In the genomic region with DNA sequence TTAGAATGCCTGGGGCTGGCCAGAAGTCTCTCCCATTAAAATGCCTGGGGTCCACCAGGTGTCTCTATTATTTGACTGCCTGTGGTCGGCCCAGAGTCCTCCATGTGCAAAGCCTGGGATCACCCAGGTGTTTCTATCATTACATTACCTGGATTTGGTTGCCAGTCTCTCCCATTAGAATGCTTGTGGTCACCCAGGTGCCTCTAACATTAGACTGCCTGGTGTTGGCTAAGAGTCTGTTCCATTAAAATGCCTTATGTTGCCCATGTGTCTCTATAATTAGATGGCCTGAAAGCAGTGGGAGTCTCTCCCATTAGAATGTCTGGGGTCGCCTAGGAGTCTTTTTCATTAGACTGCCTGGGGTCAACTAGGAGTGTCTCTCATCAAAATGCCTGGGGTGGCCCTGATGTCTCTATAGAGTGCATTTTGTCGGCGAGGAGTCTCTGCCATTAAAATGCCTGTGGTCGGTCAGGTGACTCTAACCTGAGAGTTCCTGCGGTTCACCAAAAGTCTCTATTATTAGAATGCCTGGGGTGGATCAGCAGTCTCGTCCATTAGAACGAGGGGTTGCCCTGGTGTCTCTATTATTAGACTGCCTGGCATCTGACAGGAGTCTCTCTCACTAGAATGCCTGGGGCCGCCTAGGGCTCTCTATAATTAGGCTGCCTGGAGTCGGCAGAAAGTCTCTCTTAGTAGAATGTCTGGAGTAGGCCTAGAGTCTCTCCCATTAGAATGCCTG, we compare ENCODE assay signal across 16 cellular contexts.
"Had no signal": no experiment of that assay in that cellular context is flagged by ENCODE, and none has a peak within 500 bp of the region (broad histone marks: within the 10 kb centered on the region; RNA-seq: fewer than 3 reads in every experiment).

No MANE protein-coding gene starts in this region.

- H3K36me3 ChIP-seq: colonic mucosa, thoracic aorta had no signal

- H3K9me3 ChIP-seq: colonic mucosa, thoracic aorta had no signal

- H3K4me1 Mint-ChIP-seq: T-cell had no signal

- H3K27me3 Mint-ChIP-seq: activated CD8-positive, alpha-beta T cell treated with anti-CD3 and anti-CD28 coated beads for 36 hours; natural killer cell treated with Interleukin-12 subunit alpha and Interleukin-12 subunit beta and Interleukin-15 and Interleukin-18, amount 100 ng/mL, for 72 hours; stimulated activated naive CD8-positive, alpha-beta T cell treated with anti-CD3 and anti-CD28 coated beads, Interleukin-15, Interleukin-2, amounts not matched to agents 100 ng/mL and 50 ng/mL, for 24 hours; T-cell had no signal

- H3K4me1 ChIP-seq: colonic mucosa had no signal

- ATAC-seq: activated CD8-positive, alpha-beta T cell treated with anti-CD3 and anti-CD28 coated beads for 36 hours; natural killer cell treated with Interleukin-12 subunit alpha and Interleukin-12 subunit beta and Interleukin-15 and Interleukin-18, amount 100 ng/mL, for 72 hours; T-cell had no signal

- H3K27me3 ChIP-seq: colonic mucosa had no signal

- H3K4me3 Mint-ChIP-seq: activated CD8-positive, alpha-beta T cell treated with anti-CD3 and anti-CD28 coated beads for 36 hours; activated T-helper 1 cell treated with anti-CD3 and anti-CD28 coated beads, Interleukin-12 subunit alpha, Interleukin-12 subunit beta, Interleukin-2, Interleukin-4 antibody, amounts not matched to agents 30 ng/mL and 10 ng/mL and 1 ng/mL, durations not matched to agents 14 hours and 24 hours and 36 hours; natural killer cell treated with Interleukin-12 subunit alpha and Interleukin-12 subunit beta and Interleukin-15 and Interleukin-18, amount 100 ng/mL, for 72 hours; stimulated activated naive CD8-positive, alpha-beta T cell treated with anti-CD3 and anti-CD28 coated beads, Interleukin-15, Interleukin-2, amounts not matched to agents 100 ng/mL and 50 ng/mL, for 24 hours; T-cell had no signal

- H3K36me3 Mint-ChIP-seq: natural killer cell treated with Interleukin-12 subunit alpha and Interleukin-12 subunit beta and Interleukin-15 and Interleukin-18, amount 100 ng/mL, for 72 hours; T-cell had no signal

- DNase-seq: activated CD8-positive, alpha-beta T cell treated with anti-CD3 and anti-CD28 coated beads for 36 hours; activated naive CD4-positive, alpha-beta T cell; effector CD8-positive, alpha-beta T cell; hippocampal formation; occipital lobe; stimulated activated CD4-positive, alpha-beta T cell treated with anti-CD3 and anti-CD28 coated beads, Interleukin-15, amount 100 ng/mL, for 24 hours; stimulated activated CD4-positive, alpha-beta T cell treated with anti-CD3 and anti-CD28 coated beads, Interleukin-4, amount 100 ng/mL, for 24 hours; T-cell; T1000 had no signal

- H3K4me3 ChIP-seq: colonic mucosa, lung, thoracic aorta had no signal

- H3K27ac ChIP-seq: colonic mucosa, thoracic aorta, VCaP had no signal

- H3K27ac Mint-ChIP-seq: activated CD8-positive, alpha-beta T cell treated with anti-CD3 and anti-CD28 coated beads for 36 hours; activated T-helper 1 cell treated with anti-CD3 and anti-CD28 coated beads, Interleukin-12 subunit alpha, Interleukin-12 subunit beta, Interleukin-2, Interleukin-4 antibody, amounts not matched to agents 30 ng/mL and 10 ng/mL and 1 ng/mL, durations not matched to agents 14 hours and 24 hours and 36 hours; natural killer cell treated with Interleukin-12 subunit alpha and Interleukin-12 subunit beta and Interleukin-15 and Interleukin-18, amount 100 ng/mL, for 72 hours; stimulated activated naive CD8-positive, alpha-beta T cell treated with anti-CD3 and anti-CD28 coated beads, Interleukin-15, Interleukin-2, amounts not matched to agents 100 ng/mL and 50 ng/mL, for 24 hours; T-cell had no signal
